8 cellular contexts compared by ENCODE assay signal in the genomic region with DNA sequence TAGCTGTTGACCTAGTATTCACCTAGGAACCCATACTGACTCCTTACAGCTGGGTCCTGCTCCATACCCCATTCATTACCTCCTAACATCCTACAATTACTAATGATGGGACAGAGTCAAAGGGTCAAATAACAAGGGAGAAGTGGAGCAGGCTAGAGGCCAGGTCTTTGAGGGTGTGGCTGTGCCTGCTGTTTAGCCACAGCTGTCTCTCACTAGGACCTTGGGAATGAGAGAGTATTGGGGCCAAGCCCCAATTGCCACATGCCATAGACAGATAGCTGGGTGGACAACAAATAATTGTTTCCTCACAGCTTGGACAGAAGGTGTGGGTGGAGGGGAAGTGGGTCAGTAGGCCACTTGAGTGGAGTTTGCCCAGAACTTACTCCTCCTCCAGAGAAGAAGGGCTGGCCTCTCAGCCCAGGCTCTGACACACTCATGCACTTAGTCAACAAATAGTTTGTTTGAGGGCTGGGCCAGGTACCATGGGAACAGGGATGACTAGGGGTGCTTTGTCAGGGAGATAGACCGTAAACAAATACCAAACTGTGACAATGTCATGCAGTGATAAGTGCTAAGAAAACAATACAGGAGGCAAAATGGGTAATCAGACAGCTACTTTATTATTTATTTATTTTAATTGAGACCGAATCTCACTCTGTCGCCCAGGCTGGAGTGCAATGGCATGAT. TPM values are rescaled to one million over a fixed set of nuclear protein-coding genes. Genes with fewer than 3 reads are reported as not detected.
DNase-seq lines count a peak whose midpoint lies in the region; ATAC-seq and TF ChIP-seq lines count a peak whose summit lies in the region.

No MANE protein-coding gene starts in this region.

- no peak for TF ChIP-seq CTCF in AG09319 (IDR thresholded peaks at IDR 0.05; ENCODE audit: low read depth, low read length)
- TF ChIP-seq CTCF in HL-60 (IDR thresholded peaks at IDR 0.05; ENCODE audit: insufficient read depth, low read length) = no peak
- TF ChIP-seq CTCF in activated B cell treated with CpG ODN at 0.5 μM for 24 hours (IDR thresholded peaks at IDR 0.05) = no peak
- no peak for TF ChIP-seq CTCF in fibroblast of pulmonary artery (IDR thresholded peaks at IDR 0.05; ENCODE audit: low read length, missing control alignments)
- no peak for TF ChIP-seq CTCF in neural progenitor cell (IDR thresholded peaks at IDR 0.05)

- DNase-seq in AG09319 (ENCODE audit: extremely low read depth, low read depth) (peak; percentile 85), HL-60 (ENCODE audit: low read depth in 1 of 2, low spot score in 1 of 2) (no peak), activated B cell treated with CpG ODN at 0.5 μM for 24 hours (no peak), fibroblast of pulmonary artery (ENCODE audit: low read depth) (peak; percentile 96), neural progenitor cell (ENCODE audit: low spot score) (no peak), midbrain (lab: John Stamatoyannopoulos, UW) (no peak)

- no peak for ATAC-seq in activated B cell treated with CpG ODN at 0.5 μM for 24 hours (ENCODE audit: low read depth)
- ATAC-seq in HG02852 (IDR thresholded peaks at IDR 0.05; ENCODE audit: unreplicated experiment) = no peak
- ATAC-seq in HG02884 (IDR thresholded peaks at IDR 0.05; ENCODE audit: unreplicated experiment) = no peak

- H3K4me2 ChIP-seq in neural progenitor cell = no peak overlapping the region

- peaks cover under 1% of the 10 kb centered on the region for H3K4me1 ChIP-seq in neural progenitor cell

- intact Hi-C loops in activated B cell treated with CpG ODN at 0.5 μM for 24 hours (cut with micrococcal nuclease) = no loop called here

- no peak overlapping the region for H3K4me3 ChIP-seq in HL-60 (replicated peaks; ENCODE audit: insufficient read depth, low read length)
- H3K4me3 ChIP-seq in fibroblast of pulmonary artery (replicated peaks; ENCODE audit: low read depth, low read length) = no peak overlapping the region
- H3K4me3 ChIP-seq in neural progenitor cell = no peak overlapping the region

- H3K27ac ChIP-seq in HL-60 (replicated peaks) (peak overlapping the region; percentile 33), neural progenitor cell (no peak overlapping the region)

- peaks cover 100% of the 10 kb centered on the region for H4K20me1 ChIP-seq in neural progenitor cell (ENCODE audit: low read depth)

- H3K27me3 Mint-ChIP-seq in activated B cell treated with CpG ODN at 0.5 μM for 24 hours = no peaks in the 10 kb centered on the region
- peaks cover 2% of the 10 kb centered on the region for H3K27me3 Mint-ChIP-seq in neural progenitor cell (ENCODE audit: insufficient read depth, low read depth)

- H3K9me3 Mint-ChIP-seq in activated B cell treated with CpG ODN at 0.5 μM for 24 hours = no peaks in the 10 kb centered on the region
- H3K9me3 Mint-ChIP-seq in neural progenitor cell = no peaks in the 10 kb centered on the region

- H3F3A ChIP-seq in neural progenitor cell (ENCODE audit: low read depth) = peaks cover 2% of the 10 kb centered on the region

- H3K9ac ChIP-seq in neural progenitor cell = no peak overlapping the region

- POLR2A ChIA-PET in activated B cell treated with CpG ODN at 0.5 μM for 24 hours (lab: Charles Lee) = interaction anchor here (0.6 kb wide), 1 partner anchor 386 kb away, joined by 4 read pairs; no protein-coding TSS in a partner anchor

- peak overlapping the region; percentile 13 for H3K27ac Mint-ChIP-seq in activated B cell treated with CpG ODN at 0.5 μM for 24 hours
- peak overlapping the region; percentile 60 for H3K27ac Mint-ChIP-seq in neural progenitor cell

- no peak overlapping the region for H3K4me3 Mint-ChIP-seq in activated B cell treated with CpG ODN at 0.5 μM for 24 hours
- no peak overlapping the region for H3K4me3 Mint-ChIP-seq in neural progenitor cell

- H3K27me3 ChIP-seq in HL-60 (ENCODE audit: insufficient read depth, poor library complexity, severe bottlenecking) (no peaks in the 10 kb centered on the region), neural progenitor cell (no peaks in the 10 kb centered on the region)

- H3K36me3 Mint-ChIP-seq in activated B cell treated with CpG ODN at 0.5 μM for 24 hours (ENCODE audit: low read depth) (peaks cover 21% of the 10 kb centered on the region), neural progenitor cell (peaks cover 24% of the 10 kb centered on the region)

- H2AFZ ChIP-seq in neural progenitor cell (replicated peaks) = no peak overlapping the region

- CTCF ChIA-PET in activated B cell treated with CpG ODN at 0.5 μM for 24 hours (lab: Charles Lee) = interaction anchor here (1.1 kb wide), 1 partner anchor 26 kb away, joined by 3 read pairs; no protein-coding TSS in a partner anchor

- H3K9me3 ChIP-seq in neural progenitor cell (ENCODE audit: low read depth) = no peaks in the 10 kb centered on the region

- no peaks in the 10 kb centered on the region for H3K36me3 ChIP-seq in neural progenitor cell

- peaks cover 100% of the 10 kb centered on the region for H3K79me2 ChIP-seq in neural progenitor cell (ENCODE audit: low read depth)

- H3K4me1 Mint-ChIP-seq in activated B cell treated with CpG ODN at 0.5 μM for 24 hours (peaks cover 16% of the 10 kb centered on the region), neural progenitor cell (peaks cover 16% of the 10 kb centered on the region)

RNA-seq across cellular contexts. Expression of a gene that starts 10.2 kb away (rescaled TPM):
- total RNA-seq in activated B cell treated with CpG ODN at 0.5 μM for 24 hours (50.7 and 54.2 TPM in 2 replicates), neural progenitor cell (ENCODE audit: low replicate concordance) (36.2 and 60.4 TPM in 2 replicates)

RNA-seq across cellular contexts. Expression of a gene that starts 11.0 kb away (rescaled TPM):
- total RNA-seq in activated B cell treated with CpG ODN at 0.5 μM for 24 hours = 99.0 and 99.7 TPM in 2 replicates
- 133 and 221 TPM in 2 replicates for total RNA-seq in neural progenitor cell (ENCODE audit: low replicate concordance)

RNA-seq across cellular contexts. Expression of a gene that starts 15.2 kb away (rescaled TPM):
- 71.5 TPM in 2 replicates for total RNA-seq in activated B cell treated with CpG ODN at 0.5 μM for 24 hours
- 32.7 and 54.2 TPM in 2 replicates for total RNA-seq in neural progenitor cell (ENCODE audit: low replicate concordance)

RNA-seq across cellular contexts. Expression of a gene that starts 15.6 kb away (rescaled TPM):
- 24.2 and 24.9 TPM in 2 replicates for total RNA-seq in activated B cell treated with CpG ODN at 0.5 μM for 24 hours
- total RNA-seq in neural progenitor cell (ENCODE audit: low replicate concordance) = 27.3 and 46.5 TPM in 2 replicates

RNA-seq across cellular contexts. Expression of a gene that starts 27.0 kb away (rescaled TPM):
- total RNA-seq in activated B cell treated with CpG ODN at 0.5 μM for 24 hours = 0.69 and 1.4 TPM in 2 replicates
- total RNA-seq in neural progenitor cell (ENCODE audit: low replicate concordance) = 0.54 and 2.0 TPM in 2 replicates

Comparison
In these comparisons a context has a peak if more than half of its experiments do, and no peak if none do; other contexts are left out.
1. DNase-seq: peak in AG09319 (single experiment) and fibroblast of pulmonary artery (single experiment); none in HL-60 (0 of 2), activated B cell treated with CpG ODN at 0.5 μM for 24 hours (single experiment), neural progenitor cell (single experiment) and midbrain (single experiment).